9 cellular contexts compared by ENCODE assay signal in the genomic region with DNA sequence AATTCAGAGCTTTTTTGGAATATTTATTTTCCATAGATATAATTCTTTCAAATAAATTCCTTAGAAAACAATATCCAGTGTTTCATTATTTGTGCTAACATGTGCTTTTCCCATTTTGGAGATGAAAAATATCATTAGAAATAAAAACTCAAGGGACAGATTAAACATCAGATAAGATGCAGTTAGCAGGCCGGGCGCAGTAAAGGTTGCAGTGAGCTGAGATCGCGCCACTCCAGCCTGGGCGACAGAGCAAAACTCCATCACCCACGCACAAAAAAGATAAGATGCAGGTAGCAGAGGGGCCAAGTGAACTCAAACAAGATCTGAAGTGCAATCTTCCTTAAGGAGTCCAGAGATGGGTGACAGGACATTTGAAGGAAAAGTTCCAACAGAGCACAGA.
"Had no signal": no experiment of that assay in that cellular context is flagged by ENCODE, and none has a peak within 500 bp of the region (broad histone marks: within the 10 kb centered on the region; RNA-seq: fewer than 3 reads in every experiment).

No MANE protein-coding gene starts in this region.

- DNase-seq: GM23248, GOT3, H7, H9, HCEC 1CT, HFFc6 had no signal

- H3K9me3 Mint-ChIP-seq: GM23338, H9, HFFc6 had no signal

- H3K36me3 ChIP-seq: HAP-1 had no signal

- H3K9ac ChIP-seq: GM23248 had no signal

- ATAC-seq: GM23338, HCT116 had no signal

- H3K9me3 ChIP-seq: HAP-1 had no signal

- H3K4me1 ChIP-seq: HAP-1 had no signal

- H3K4me2 ChIP-seq: GM23338 had no signal

- H3K4me3 Mint-ChIP-seq: GM23338, H9, HFFc6 had no signal

- H3K27ac Mint-ChIP-seq: GM23338, HFFc6 had no signal

- H2AFZ ChIP-seq: GM23248, GM23338 had no signal

- H3K27ac ChIP-seq: GM23248 had no signal

- H3K4me3 ChIP-seq: GM23248, GM23338, HAP-1 had no signal
